ENCODE assay signal across 7 cellular contexts in the genomic region with DNA sequence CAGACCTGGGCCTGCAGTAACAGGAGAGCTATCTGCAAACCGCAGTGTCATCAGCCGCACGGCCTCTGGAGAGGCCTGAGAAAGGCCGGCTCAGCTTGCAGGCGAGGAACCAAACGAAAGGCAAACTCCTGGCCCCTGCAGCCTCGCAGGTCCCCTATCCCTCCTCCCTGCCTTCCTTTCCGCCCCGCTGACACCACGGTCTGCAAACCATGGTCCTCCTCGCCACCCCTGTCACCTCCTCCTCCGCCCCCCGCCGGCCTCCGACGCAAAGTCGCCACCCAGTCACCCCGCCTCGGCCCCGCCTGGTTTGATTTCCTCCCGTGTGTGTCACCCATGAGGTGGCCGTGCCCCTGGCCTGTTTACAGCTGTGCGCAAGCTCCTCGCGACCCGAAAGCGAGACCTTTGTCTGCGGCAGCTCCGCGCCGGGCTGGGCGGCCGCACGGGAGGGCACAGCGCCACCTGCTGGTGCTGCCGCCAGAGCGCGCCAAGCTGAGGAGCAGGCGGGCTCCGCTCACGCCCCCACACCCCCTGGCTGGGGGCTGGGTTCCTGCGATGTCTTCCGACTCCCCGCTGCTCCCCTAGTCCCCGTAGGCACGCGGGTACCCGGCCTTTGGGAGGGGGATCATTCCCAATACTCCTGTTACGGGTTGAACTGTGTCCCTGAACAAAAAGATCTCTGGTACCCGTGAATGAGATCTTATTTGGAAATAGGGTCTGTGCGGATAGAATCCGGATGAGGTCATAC. TPM values are rescaled to one million over a fixed set of nuclear protein-coding genes. Genes with fewer than 3 reads are reported as not detected.
DNase-seq lines count a peak whose midpoint lies in the region; ATAC-seq and TF ChIP-seq lines count a peak whose summit lies in the region.

No MANE protein-coding gene starts in this region.

- peak overlapping the region; percentile 91 for H3K27ac Mint-ChIP-seq in activated CD4-positive, alpha-beta T cell treated with anti-CD3 and anti-CD28 coated beads, Interleukin-2, amount 10 ng/mL, durations not matched to agents 7 days and 5 days

- no peaks in the 10 kb centered on the region for H3K27me3 Mint-ChIP-seq in activated CD4-positive, alpha-beta T cell treated with anti-CD3 and anti-CD28 coated beads, Interleukin-2, amount 10 ng/mL, durations not matched to agents 7 days and 5 days

- H3K4me1 Mint-ChIP-seq in activated CD4-positive, alpha-beta T cell treated with anti-CD3 and anti-CD28 coated beads, Interleukin-2, amount 10 ng/mL, durations not matched to agents 7 days and 5 days: peaks cover 78% of the 10 kb centered on the region

- H3K27me3 ChIP-seq in lung (ENCODE audit: control insufficient read depth, insufficient read depth): no peaks in the 10 kb centered on the region

- ATAC-seq in GM18498 (IDR thresholded peaks at IDR 0.05; ENCODE audit: unreplicated experiment) (peak; percentile 41), HG02938 (IDR thresholded peaks at IDR 0.05; ENCODE audit: unreplicated experiment) (peak; percentile 47), lung (ENCODE audit: insufficient read depth, low FRiP score) (peak; percentile 70)

- H3K9me3 Mint-ChIP-seq in activated CD4-positive, alpha-beta T cell treated with anti-CD3 and anti-CD28 coated beads, Interleukin-2, amount 10 ng/mL, durations not matched to agents 7 days and 5 days: no peaks in the 10 kb centered on the region

- H3K4me3 ChIP-seq in coronary artery (peak overlapping the region; percentile 67), lung (no peak overlapping the region)

- POLR2A ChIA-PET in activated CD4-positive, alpha-beta T cell treated with anti-CD3 and anti-CD28 coated beads, Interleukin-2, amount 10 ng/mL, durations not matched to agents 7 days and 5 days (lab: Charles Lee): interaction anchor here (1.5 to 1.7 kb wide), 2 partner anchors 10 to 114 kb away, joined by 4 to 6 read pairs; a partner anchor contains a TSS

- peaks cover 6% of the 10 kb centered on the region for H3K36me3 Mint-ChIP-seq in activated CD4-positive, alpha-beta T cell treated with anti-CD3 and anti-CD28 coated beads, Interleukin-2, amount 10 ng/mL, durations not matched to agents 7 days and 5 days (ENCODE audit: low read depth)

- no peaks in the 10 kb centered on the region for H3K36me3 ChIP-seq in lung (ENCODE audit: control insufficient read depth in 2 of 2, insufficient read depth in 2 of 2, low read length in 2 of 2)

- H3K27ac ChIP-seq in coronary artery (peak overlapping the region in 1 of 2 donors; percentile 56), lung (ENCODE audit: low read depth in 1 of 2, low read length in 1 of 2) (peak overlapping the region; percentile 24 to 54)

- DNase-seq in NCI-H345 treated with DMSO at 0.1 percent for 48 hours (lab: John Stamatoyannopoulos, UW; ENCODE audit: unreplicated experiment): peak; percentile 25
- peak; percentile 89 for DNase-seq in activated CD4-positive, alpha-beta T cell treated with anti-CD3 and anti-CD28 coated beads, Interleukin-2, amount 10 ng/mL, durations not matched to agents 7 days and 5 days
- DNase-seq in coronary artery (ENCODE audit: low spot score): no peak
- peak; percentile 86 for DNase-seq in lung (ENCODE audit: low spot score)
- peak; percentile 92 for DNase-seq in stimulated activated CD8-positive, alpha-beta memory T cell treated with anti-CD3 and anti-CD28 coated beads, Interleukin-12 subunit alpha, Interleukin-12 subunit beta, amount 100 ng/mL, for 1 hour (ENCODE audit: low read depth)

- WGBS in lung, 2 donors: 7 to 8% methylated on average over 50 to 52 of the region's 52 CpGs

- H3K4me3 Mint-ChIP-seq in activated CD4-positive, alpha-beta T cell treated with anti-CD3 and anti-CD28 coated beads, Interleukin-2, amount 10 ng/mL, durations not matched to agents 7 days and 5 days: peak overlapping the region; percentile 66

- TF ChIP-seq CTCF in coronary artery (IDR thresholded peaks at IDR 0.05) (peak; percentile 99), lung (IDR thresholded peaks at IDR 0.05; ENCODE audit: control extremely low read depth, extremely low read depth) (peak; percentile 98)

- H3K4me1 ChIP-seq in lung (ENCODE audit: control insufficient read depth in 2 of 2, insufficient read depth in 2 of 2, low read length in 2 of 2): peaks cover 10 to 26% of the 10 kb centered on the region in 2 donors

- CTCF ChIA-PET in activated CD4-positive, alpha-beta T cell treated with anti-CD3 and anti-CD28 coated beads, Interleukin-2, amount 10 ng/mL, durations not matched to agents 7 days and 5 days (lab: Charles Lee): interaction anchor here (0.6 to 8.2 kb wide), 27 partner anchors 9 to 191 kb away, joined by 3 to 110 read pairs (median 4); a partner anchor contains a TSS

- H3K9me3 ChIP-seq in lung (ENCODE audit: control insufficient read depth in 2 of 2, insufficient read depth in 1 of 2, low read length in 1 of 2): no peaks in the 10 kb centered on the region

RNA-seq across cellular contexts. Expression of a gene that starts 19.4 kb away (rescaled TPM):
- 1 to 10 TPM; 2.4 to 2.7 TPM for total RNA-seq in activated CD4-positive, alpha-beta T cell treated with anti-CD3 and anti-CD28 coated beads, Interleukin-2, amount 10 ng/mL, durations not matched to agents 7 days and 5 days
- 10 to 100 TPM in 1 of 2 donors, 1 to 10 TPM in 1; 6.1 to 42.9 TPM for total RNA-seq in lung
- polyA plus RNA-seq in lung: 10 to 100 TPM; 14.8 to 31.6 TPM

RNA-seq across cellular contexts. Expression of a gene that starts 23.3 kb away (rescaled TPM):
- 10 to 100 TPM; 79.1 to 92.3 TPM for total RNA-seq in activated CD4-positive, alpha-beta T cell treated with anti-CD3 and anti-CD28 coated beads, Interleukin-2, amount 10 ng/mL, durations not matched to agents 7 days and 5 days
- total RNA-seq in lung: 10 to 100 TPM; 60.7 to 61.1 TPM
- polyA plus RNA-seq in lung: 100 to 1,000 TPM in 1 of 2 donors, 10 to 100 TPM in 1; 49.5 to 145 TPM
